28 cellular contexts compared by ENCODE assay signal in the genomic region with DNA sequence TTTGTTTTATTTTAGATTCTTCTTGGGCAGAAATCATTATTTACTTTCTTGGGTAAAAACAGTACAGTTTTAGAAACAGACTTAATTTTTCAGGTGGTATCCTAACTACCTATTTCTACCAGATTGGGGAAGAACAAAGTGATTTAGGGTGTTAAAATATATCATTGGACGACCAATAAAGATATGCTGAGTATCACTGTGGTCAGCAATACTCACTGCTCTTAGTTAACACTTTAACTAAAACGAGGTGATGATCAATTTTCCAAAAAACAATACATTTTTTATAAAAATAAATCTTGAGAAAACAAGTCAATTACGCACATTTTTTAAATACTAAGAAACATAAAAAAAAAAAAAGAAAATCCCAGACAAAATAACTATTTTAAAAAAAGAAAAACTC.
"Had no signal": no experiment of that assay in that cellular context is flagged by ENCODE, and none has a peak within 500 bp of the region (broad histone marks: within the 10 kb centered on the region; RNA-seq: fewer than 3 reads in every experiment).

No MANE protein-coding gene starts in this region.

- H3K4me3 ChIP-seq: neural progenitor cell, ovary, psoas muscle, skin epidermis, smooth muscle cell, spleen, suprapubic skin, testis, tibial artery, transverse colon, upper lobe of right lung, uterus had no signal

- H3K4me2 ChIP-seq: neural progenitor cell, smooth muscle cell had no signal

- H3K9me3 ChIP-seq: ovary, psoas muscle, spleen, suprapubic skin, testis, tibial artery, transverse colon, upper lobe of right lung, uterus had no signal

- H3K36me3 ChIP-seq: neural progenitor cell, ovary, suprapubic skin, tibial artery, transverse colon, upper lobe of right lung, uterus had no signal

- ATAC-seq: natural killer cell; psoas muscle; right cardiac atrium; sciatic nerve; stimulated activated memory B cell treated with anti-CD40 and anti-IgM and Interleukin-4, amounts not matched to agents 10 μg/mL and 1 μg/mL and 100 μg/mL, for 72 hours; stimulated activated naive CD8-positive, alpha-beta T cell treated with anti-CD3 and anti-CD28 coated beads, Interleukin-15, amount 100 ng/mL, for 72 hours; stimulated activated naive CD8-positive, alpha-beta T cell treated with anti-CD3 and anti-CD28 coated beads, Interleukin-15, Interleukin-2, amounts not matched to agents 100 U/mL and 50 U/mL, for 24 hours; upper lobe of right lung had no signal

- H3K27ac ChIP-seq: neural progenitor cell, ovary, parathyroid adenoma, psoas muscle, skin epidermis, spleen, suprapubic skin, testis, tibial artery, transverse colon, upper lobe of right lung, uterus had no signal

- H3K27me3 ChIP-seq: neural progenitor cell, ovary, spleen, suprapubic skin, testis, tibial artery, transverse colon, upper lobe of right lung, uterus had no signal

- H3K4me1 ChIP-seq: parathyroid adenoma had no signal

- DNase-seq: natural killer cell; occipital lobe; ovary; posterior cingulate gyrus; psoas muscle; right cardiac atrium; spleen; stimulated activated CD4-positive, alpha-beta T cell treated with anti-CD3 and anti-CD28 coated beads, Interleukin-12 subunit alpha, Interleukin-12 subunit beta, amount 100 ng/mL, for 4 hours; stimulated activated CD4-positive, alpha-beta T cell treated with anti-CD3 and anti-CD28 coated beads, Interleukin-1b, Interleukin-23, amount 100 ng/mL, for 48 hours; stimulated activated CD4-positive, alpha-beta T cell treated with anti-CD3 and anti-CD28 coated beads, Interleukin-4, amount 100 ng/mL, for 1 hour; stimulated activated CD4-positive, alpha-beta T cell treated with anti-CD3 and anti-CD28 coated beads, Interleukin-4, amount 100 ng/mL, for 4 hours; stimulated activated CD8-positive, alpha-beta memory T cell treated with anti-CD3 and anti-CD28 coated beads, Interleukin-4, amount 100 ng/mL, for 48 hours; stimulated activated naive CD4-positive, alpha-beta T cell; stimulated activated naive CD8-positive, alpha-beta T cell treated with anti-CD3 and anti-CD28 coated beads, Interleukin-15, amount 100 ng/mL, for 72 hours; stimulated activated naive CD8-positive, alpha-beta T cell treated with anti-CD3 and anti-CD28 coated beads, Interleukin-15, Interleukin-2, amounts not matched to agents 100 U/mL and 50 U/mL, for 24 hours; substantia nigra; testis; tibial artery; transverse colon; upper lobe of right lung; uterus had no signal

- H2AFZ ChIP-seq: neural progenitor cell, parathyroid adenoma had no signal

- H3K9ac ChIP-seq: neural progenitor cell, parathyroid adenoma had no signal
